In the genomic region with DNA sequence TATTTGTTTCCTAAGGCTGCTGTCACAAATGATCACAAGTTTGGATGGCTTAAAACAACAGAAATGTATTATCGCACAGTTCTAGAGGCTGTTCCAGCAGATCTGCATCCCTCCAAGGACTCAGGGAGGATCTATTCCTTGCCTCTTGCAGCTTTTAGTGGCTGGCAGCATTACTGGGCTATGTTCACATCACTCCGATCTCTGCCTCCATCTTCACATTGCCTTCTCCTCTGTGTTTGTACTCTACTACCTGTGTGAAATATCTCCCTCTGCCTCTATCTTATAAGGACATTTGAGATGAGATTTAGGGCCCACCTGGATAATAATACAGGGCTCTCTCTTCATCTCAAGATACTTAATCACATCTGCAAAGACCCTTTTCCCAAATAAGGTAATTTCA, we compare ENCODE assay signal across 1 cellular context.
TF ChIP-seq lines count a peak whose summit lies in the region.

No MANE protein-coding gene starts in this region.

TF ChIP-seq in A549, 52 proteins besides CTCF, POLR2A, EP300 and RAD21 (continued from another document):
- TF ChIP-seq, protein P1, sequence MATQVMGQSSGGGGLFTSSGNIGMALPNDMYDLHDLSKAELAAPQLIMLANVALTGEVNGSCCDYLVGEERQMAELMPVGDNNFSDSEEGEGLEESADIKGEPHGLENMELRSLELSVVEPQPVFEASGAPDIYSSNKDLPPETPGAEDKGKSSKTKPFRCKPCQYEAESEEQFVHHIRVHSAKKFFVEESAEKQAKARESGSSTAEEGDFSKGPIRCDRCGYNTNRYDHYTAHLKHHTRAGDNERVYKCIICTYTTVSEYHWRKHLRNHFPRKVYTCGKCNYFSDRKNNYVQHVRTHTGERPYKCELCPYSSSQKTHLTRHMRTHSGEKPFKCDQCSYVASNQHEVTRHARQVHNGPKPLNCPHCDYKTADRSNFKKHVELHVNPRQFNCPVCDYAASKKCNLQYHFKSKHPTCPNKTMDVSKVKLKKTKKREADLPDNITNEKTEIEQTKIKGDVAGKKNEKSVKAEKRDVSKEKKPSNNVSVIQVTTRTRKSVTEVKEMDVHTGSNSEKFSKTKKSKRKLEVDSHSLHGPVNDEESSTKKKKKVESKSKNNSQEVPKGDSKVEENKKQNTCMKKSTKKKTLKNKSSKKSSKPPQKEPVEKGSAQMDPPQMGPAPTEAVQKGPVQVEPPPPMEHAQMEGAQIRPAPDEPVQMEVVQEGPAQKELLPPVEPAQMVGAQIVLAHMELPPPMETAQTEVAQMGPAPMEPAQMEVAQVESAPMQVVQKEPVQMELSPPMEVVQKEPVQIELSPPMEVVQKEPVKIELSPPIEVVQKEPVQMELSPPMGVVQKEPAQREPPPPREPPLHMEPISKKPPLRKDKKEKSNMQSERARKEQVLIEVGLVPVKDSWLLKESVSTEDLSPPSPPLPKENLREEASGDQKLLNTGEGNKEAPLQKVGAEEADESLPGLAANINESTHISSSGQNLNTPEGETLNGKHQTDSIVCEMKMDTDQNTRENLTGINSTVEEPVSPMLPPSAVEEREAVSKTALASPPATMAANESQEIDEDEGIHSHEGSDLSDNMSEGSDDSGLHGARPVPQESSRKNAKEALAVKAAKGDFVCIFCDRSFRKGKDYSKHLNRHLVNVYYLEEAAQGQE (IDR thresholded peaks at IDR 0.05) = no peak
- TF ChIP-seq HOXB5 (CRISPR knock-in tag; IDR thresholded peaks at IDR 0.05) = no peak
- no peak for TF ChIP-seq EHMT2 (IDR thresholded peaks at IDR 0.05; ENCODE audit: low read depth)
- no peak for TF ChIP-seq CBX2 (IDR thresholded peaks at IDR 0.05; ENCODE audit: borderline replicate concordance, low read depth)
- TF ChIP-seq ZSCAN20 (CRISPR knock-in tag; IDR thresholded peaks at IDR 0.05) = no peak
- TF ChIP-seq CBX8 (IDR thresholded peaks at IDR 0.05) = no peak
- TF ChIP-seq PHF8 (IDR thresholded peaks at IDR 0.05; ENCODE audit: borderline replicate concordance, low read depth) = no peak
- TF ChIP-seq, protein P2, sequence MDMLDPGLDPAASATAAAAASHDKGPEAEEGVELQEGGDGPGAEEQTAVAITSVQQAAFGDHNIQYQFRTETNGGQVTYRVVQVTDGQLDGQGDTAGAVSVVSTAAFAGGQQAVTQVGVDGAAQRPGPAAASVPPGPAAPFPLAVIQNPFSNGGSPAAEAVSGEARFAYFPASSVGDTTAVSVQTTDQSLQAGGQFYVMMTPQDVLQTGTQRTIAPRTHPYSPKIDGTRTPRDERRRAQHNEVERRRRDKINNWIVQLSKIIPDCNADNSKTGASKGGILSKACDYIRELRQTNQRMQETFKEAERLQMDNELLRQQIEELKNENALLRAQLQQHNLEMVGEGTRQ (IDR thresholded peaks at IDR 0.05) = no peak
- no peak for TF ChIP-seq HOXB13 (CRISPR knock-in tag; IDR thresholded peaks at IDR 0.05; ENCODE audit: low read depth)
- TF ChIP-seq RNF2 (IDR thresholded peaks at IDR 0.05; ENCODE audit: borderline replicate concordance, low read depth) = no peak
- TF ChIP-seq RFX5 (IDR thresholded peaks at IDR 0.05) = no peak
- no peak for TF ChIP-seq ZC3H11A (IDR thresholded peaks at IDR 0.05)
- TF ChIP-seq NR3C1 (IDR thresholded peaks at IDR 0.05) = no peak
- no peak for TF ChIP-seq CHD4 (IDR thresholded peaks at IDR 0.05; ENCODE audit: borderline replicate concordance)
